8 cellular contexts compared by ENCODE assay signal in the genomic region with DNA sequence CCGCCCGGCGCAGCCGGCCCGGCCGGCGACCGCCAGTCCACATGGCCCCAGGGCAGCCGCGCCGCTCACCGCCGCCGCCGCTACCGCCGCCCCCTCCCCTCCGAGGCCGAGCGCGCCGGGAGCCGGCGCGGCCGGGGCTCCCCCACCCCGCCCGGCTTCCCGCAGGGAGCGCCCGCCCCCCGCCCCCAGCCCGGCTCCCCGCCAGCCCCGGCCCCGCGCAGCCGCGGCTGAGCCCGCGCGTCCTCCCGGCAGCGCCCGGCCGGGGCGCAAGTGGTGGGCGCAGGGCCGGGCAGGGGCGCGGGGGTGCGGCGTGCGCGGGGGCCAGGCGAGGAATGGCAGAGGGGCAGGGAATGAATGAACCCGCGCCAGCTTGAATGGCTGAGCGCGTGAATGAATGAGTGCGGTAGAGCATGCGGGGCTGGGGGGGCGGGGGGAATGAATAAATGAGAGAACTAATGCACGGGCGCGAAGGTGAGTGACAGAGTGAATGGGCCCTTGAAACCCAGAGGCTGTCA. TPM values are rescaled to one million over a fixed set of nuclear protein-coding genes. Genes with fewer than 3 reads are reported as not detected.
A peak's percentile ranks its signal among the peaks of the same experiment; 100 is the strongest.
DNase-seq lines count a peak whose midpoint lies in the region; ATAC-seq and TF ChIP-seq lines count a peak whose summit lies in the region.

A gene with protein sequence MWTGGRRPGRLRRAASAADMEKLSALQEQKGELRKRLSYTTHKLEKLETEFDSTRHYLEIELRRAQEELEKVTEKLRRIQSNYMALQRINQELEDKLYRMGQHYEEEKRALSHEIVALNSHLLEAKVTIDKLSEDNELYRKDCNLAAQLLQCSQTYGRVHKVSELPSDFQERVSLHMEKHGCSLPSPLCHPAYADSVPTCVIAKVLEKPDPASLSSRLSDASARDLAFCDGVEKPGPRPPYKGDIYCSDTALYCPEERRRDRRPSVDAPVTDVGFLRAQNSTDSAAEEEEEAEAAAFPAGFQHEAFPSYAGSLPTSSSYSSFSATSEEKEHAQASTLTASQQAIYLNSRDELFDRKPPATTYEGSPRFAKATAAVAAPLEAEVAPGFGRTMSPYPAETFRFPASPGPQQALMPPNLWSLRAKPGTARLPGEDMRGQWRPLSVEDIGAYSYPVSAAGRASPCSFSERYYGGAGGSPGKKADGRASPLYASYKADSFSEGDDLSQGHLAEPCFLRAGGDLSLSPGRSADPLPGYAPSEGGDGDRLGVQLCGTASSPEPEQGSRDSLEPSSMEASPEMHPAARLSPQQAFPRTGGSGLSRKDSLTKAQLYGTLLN (minus strand): TSS at position 170 of the 515 bp plus-strand sequence. CDS start 127 bp downstream, at position 43.

- WGBS in urinary bladder, result 3% methylated on average over 61 of the region's 66 CpGs

- peak within 1 kb of the TSS; percentile 79 for H3K4me3 Mint-ChIP-seq in activated naive CD4-positive, alpha-beta T cell treated with anti-CD3 and anti-CD28 coated beads, Interleukin-2, amount 50 U/mL, for 24 hours

- H3K4me1 Mint-ChIP-seq in activated naive CD4-positive, alpha-beta T cell treated with anti-CD3 and anti-CD28 coated beads, Interleukin-2, amount 50 U/mL, for 24 hours, result no peaks in the 10 kb centered on the region

- no peak for TF ChIP-seq CTCF in cardiac fibroblast (IDR thresholded peaks at IDR 0.05; ENCODE audit: low read depth, low read length)

- ATAC-seq in HG03045 (IDR thresholded peaks at IDR 0.05; ENCODE audit: unreplicated experiment), result no peak

- peaks cover 9% of the 10 kb centered on the region for H3K27me3 Mint-ChIP-seq in activated naive CD4-positive, alpha-beta T cell treated with anti-CD3 and anti-CD28 coated beads, Interleukin-2, amount 50 U/mL, for 24 hours

- no peaks in the 10 kb centered on the region for H3K9me3 Mint-ChIP-seq in activated naive CD4-positive, alpha-beta T cell treated with anti-CD3 and anti-CD28 coated beads, Interleukin-2, amount 50 U/mL, for 24 hours

- no peaks in the 10 kb centered on the region for H3K4me1 ChIP-seq in urinary bladder (ENCODE audit: insufficient read depth)

- H3K27ac ChIP-seq in urinary bladder (ENCODE audit: low read depth), result no peak within 1 kb of the TSS

- H3K4me3 ChIP-seq in cardiac fibroblast (replicated peaks in 1 of 2; ENCODE audit: low read depth in 2 of 2, low read length in 2 of 2), result peak within 1 kb of the TSS; percentile 38 to 47
- H3K4me3 ChIP-seq in urinary bladder (ENCODE audit: low read depth, low read length), result peak within 1 kb of the TSS; percentile 46

- no peaks in the 10 kb centered on the region for H3K36me3 ChIP-seq in urinary bladder (ENCODE audit: insufficient read depth)

- no peak for DNase-seq in activated naive CD4-positive, alpha-beta T cell treated with Interleukin-2 at 50 U/mL for 16 hours
- DNase-seq in cardiac fibroblast (ENCODE audit: low read depth in 2 of 2) (no peak), mesenteric fat pad (ENCODE audit: low spot score) (peak; percentile 76), NCI-H226 (no peak), kidney glomerular epithelial cell (lab: John Stamatoyannopoulos, UW) (no peak)

- no peaks in the 10 kb centered on the region for H3K36me3 Mint-ChIP-seq in activated naive CD4-positive, alpha-beta T cell treated with anti-CD3 and anti-CD28 coated beads, Interleukin-2, amount 50 U/mL, for 24 hours

- H3K27ac Mint-ChIP-seq in activated naive CD4-positive, alpha-beta T cell treated with anti-CD3 and anti-CD28 coated beads, Interleukin-2, amount 50 U/mL, for 24 hours, result no peak within 1 kb of the TSS

RNA-seq across cellular contexts. Expression of the gene that starts here (rescaled TPM):
- total RNA-seq in mesenteric fat pad (2.2 TPM), urinary bladder (3.1 TPM)
- 1.8 TPM for polyA plus RNA-seq in urinary bladder
